ENCODE assay signal across 17 cellular contexts in the genomic region with DNA sequence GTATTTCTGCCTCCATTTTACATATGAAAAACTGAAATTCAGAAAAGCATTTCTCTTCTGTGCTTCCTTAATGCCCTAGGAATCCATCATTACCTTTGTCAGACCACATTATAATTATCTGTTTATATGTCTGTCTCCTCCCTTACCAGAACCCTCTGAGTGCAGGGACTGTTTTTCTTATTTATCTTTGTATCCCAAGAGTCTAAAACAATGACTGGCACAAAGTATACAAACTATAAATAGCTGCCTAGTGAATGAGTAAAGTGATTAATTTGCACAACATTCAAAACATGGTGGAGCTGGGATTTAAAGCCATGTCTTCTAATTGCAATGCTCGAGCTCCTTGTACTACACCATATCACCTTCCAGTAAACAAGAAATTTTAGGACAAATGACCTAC. TPM values are rescaled to one million over a fixed set of nuclear protein-coding genes. Genes with fewer than 3 reads are reported as not detected.
DNase-seq lines count a peak whose midpoint lies in the region; ATAC-seq and TF ChIP-seq lines count a peak whose summit lies in the region.
"Had no signal": no experiment of that assay in that cellular context is flagged by ENCODE, and none has a peak within 500 bp of the region (broad histone marks: within the 10 kb centered on the region; RNA-seq: fewer than 3 reads in every experiment).

No MANE protein-coding gene starts in this region.

- H2AFZ ChIP-seq in GM23248 = no peak overlapping the region

- H3K9me2 ChIP-seq in GM23248 (ENCODE audit: insufficient read depth) = no peaks in the 10 kb centered on the region

- no peak overlapping the region for H3K4me3 Mint-ChIP-seq in HFFc6
- H3K4me3 Mint-ChIP-seq: B cell; CD4-positive, alpha-beta T cell had no signal

- no peak for TF ChIP-seq CTCF in HFFc6 (IDR thresholded peaks at IDR 0.05)

- H3K27ac Mint-ChIP-seq in HFFc6 = peak overlapping the region; percentile 56
- H3K27ac Mint-ChIP-seq: B cell; CD4-positive, alpha-beta T cell had no signal

- CTCF ChIA-PET in HEK293T (lab: Yijun Ruan, JAX) = no interaction called here

- H3K36me3 ChIP-seq in GM23248 (ENCODE audit: low read depth) = peaks cover 50% of the 10 kb centered on the region

- H3K4me3 ChIP-seq in GM23248 = no peak overlapping the region
- H3K4me3 ChIP-seq: SK-N-MC had no signal

- no peaks in the 10 kb centered on the region for H3K9me3 ChIP-seq in GM23248 (ENCODE audit: low read depth)

- H3K27me3 ChIP-seq in GM23248 (replicated peaks; ENCODE audit: insufficient read depth) = no peaks in the 10 kb centered on the region

- 0 out of 2 replicates have a peak, but pooled peaks cover 5% of the 10 kb centered on the region for H3K4me1 ChIP-seq in GM23248 (ENCODE audit: insufficient read depth)

- ATAC-seq in GM19395 (IDR thresholded peaks at IDR 0.05; ENCODE audit: unreplicated experiment) (no peak), HG02885 (IDR thresholded peaks at IDR 0.05; ENCODE audit: poor library complexity, unreplicated experiment) (no peak)
- ATAC-seq: PC-3 had no signal

- H3K27ac ChIP-seq in GM23248 = no peak overlapping the region
- H3K27ac ChIP-seq: SK-N-MC had no signal

- POLR2A ChIA-PET in HEK293T (lab: Yijun Ruan, JAX) = no interaction called here

- no peaks in the 10 kb centered on the region for H3K9me3 Mint-ChIP-seq in HFFc6
- H3K9me3 Mint-ChIP-seq: CD4-positive, alpha-beta T cell had no signal

- H3K27me3 Mint-ChIP-seq in HFFc6 (ENCODE audit: insufficient read depth) = no peaks in the 10 kb centered on the region
- H3K27me3 Mint-ChIP-seq: B cell; CD4-positive, alpha-beta T cell had no signal

- no peaks in the 10 kb centered on the region for H3K79me2 ChIP-seq in GM23248 (ENCODE audit: insufficient read depth)

- no peak overlapping the region for H3K4me2 ChIP-seq in GM23248 (ENCODE audit: unreplicated experiment)

- peaks cover 13% of the 10 kb centered on the region for H3K4me1 Mint-ChIP-seq in HFFc6 (ENCODE audit: low read depth)
- H3K4me1 Mint-ChIP-seq: B cell had no signal

- DNase-seq in GM23248 (peak; percentile 20), HFFc6 (peak; percentile 15), dermis blood vessel endothelial cell (peak; percentile 58), lung microvascular endothelial cell (ENCODE audit: low read depth in 2 of 2) (peak; percentile 14 to 39), HEK293T (ENCODE audit: extremely low spot score) (no peak)
- DNase-seq: ACHN; CD4-positive, alpha-beta T cell; DMS79 treated with DMSO at 0.1 percent for 48 hours; GDM1; NCI-H1694 treated with DMSO at 0.1 percent for 48 hours; NCI-H345; PC-3 had no signal

- WGBS in GM23248 (ENCODE audit: low coverage in 1 of 2, low lambda C conversion rate in 2 of 2, missing lambda C conversion rate in 2 of 2), 2 experiments = 59 to 69% methylated on average over 1 of the region's 1 CpG

- no peak overlapping the region for H3K9ac ChIP-seq in GM23248

- H3F3A ChIP-seq in GM23248 (ENCODE audit: insufficient read depth) = 0 out of 2 replicates have a peak, but pooled peaks cover 3% of the 10 kb centered on the region

- in situ Hi-C loops in GM23248 (cut with MboI) = no loop called here

- H4K20me1 ChIP-seq in GM23248 (ENCODE audit: insufficient read depth) = no peaks in the 10 kb centered on the region

- peaks cover 15% of the 10 kb centered on the region for H3K36me3 Mint-ChIP-seq in HFFc6 (ENCODE audit: low read depth)

TF ChIP-seq in HEK293T, 16 proteins besides CTCF, POLR2A, EP300 and RAD21:
- TF ChIP-seq ELF4 (IDR thresholded peaks at IDR 0.05) (no peak), BHLHE40 (IDR thresholded peaks at IDR 0.05; ENCODE audit: borderline replicate concordance) (no peak), LEF1 (IDR thresholded peaks at IDR 0.05; ENCODE audit: borderline replicate concordance) (no peak), CTBP1 (IDR thresholded peaks at IDR 0.05; ENCODE audit: borderline replicate concordance) (no peak), ZNF384 (IDR thresholded peaks at IDR 0.05) (no peak), L3MBTL2 (conservative IDR thresholded peaks at IDR 0.05) (no peak), FOXA1 (IDR thresholded peaks at IDR 0.05) (no peak), ARNT (IDR thresholded peaks at IDR 0.05) (no peak), FOXM1 (IDR thresholded peaks at IDR 0.05; ENCODE audit: borderline replicate concordance) (no peak), TARDBP (IDR thresholded peaks at IDR 0.05) (no peak)
- TF ChIP-seq, protein P1, sequence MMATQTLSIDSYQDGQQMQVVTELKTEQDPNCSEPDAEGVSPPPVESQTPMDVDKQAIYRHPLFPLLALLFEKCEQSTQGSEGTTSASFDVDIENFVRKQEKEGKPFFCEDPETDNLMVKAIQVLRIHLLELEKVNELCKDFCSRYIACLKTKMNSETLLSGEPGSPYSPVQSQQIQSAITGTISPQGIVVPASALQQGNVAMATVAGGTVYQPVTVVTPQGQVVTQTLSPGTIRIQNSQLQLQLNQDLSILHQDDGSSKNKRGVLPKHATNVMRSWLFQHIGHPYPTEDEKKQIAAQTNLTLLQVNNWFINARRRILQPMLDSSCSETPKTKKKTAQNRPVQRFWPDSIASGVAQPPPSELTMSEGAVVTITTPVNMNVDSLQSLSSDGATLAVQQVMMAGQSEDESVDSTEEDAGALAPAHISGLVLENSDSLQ (IDR thresholded peaks at IDR 0.05) = no peak

RNA-seq across cellular contexts. Expression of a gene that starts 49.3 kb away (rescaled TPM):
- not detected in 2 replicates for total RNA-seq in GM23248 (2014; rRNA removed; shearing (Covaris generic))
- polyA plus RNA-seq in GM23248 (2016; fragmentation: Nextera tagmentation; extraction: Ambion mirVana) = not detected in 2 replicates
- total RNA-seq in HFFc6 (2021; fragmentation: NEBNext Ultra II Directional; extraction: Animal tissue kit (Norgen Biotek cat#: 25700)) = not detected
- total RNA-seq in dermis blood vessel endothelial cell = not detected in 2 replicates
- total RNA-seq in lung microvascular endothelial cell = not detected in 2 replicates
- total RNA-seq: H1, PC-3 had no signal
- polyA plus RNA-seq: H1 had no signal

RNA-seq across cellular contexts. Expression of a gene that starts 58.1 kb away (rescaled TPM):
- total RNA-seq in GM23248 (2014; rRNA removed; shearing (Covaris generic)) = 13.9 and 27.6 TPM in 2 replicates
- 17.5 and 18.4 TPM in 2 replicates for polyA plus RNA-seq in GM23248 (2016; fragmentation: Nextera tagmentation; extraction: Ambion mirVana)
- total RNA-seq in HFFc6 (2021; fragmentation: NEBNext Ultra II Directional; extraction: Animal tissue kit (Norgen Biotek cat#: 25700)) = 10 to 100 TPM; 19.8 to 34.4 (median 23.6) TPM
- total RNA-seq in dermis blood vessel endothelial cell (61.8 and 73.5 TPM in 2 replicates), lung microvascular endothelial cell (30.7 and 61.5 TPM in 2 replicates)
